In genomic region chr6:26031151-26031594, GRCh38 we compare ENCODE assay signal across 8 cellular contexts. TPM values are rescaled to one million over a fixed set of nuclear protein-coding genes. Genes with fewer than 3 reads are reported as not detected.
DNase-seq lines count a peak whose midpoint lies in the region; ATAC-seq, FAIRE-seq and TF ChIP-seq lines count a peak whose summit lies in the region.

No MANE protein-coding gene starts in this region.

- H3K27ac ChIP-seq in astrocyte (ENCODE audit: low read depth, low read length): peak overlapping the region; percentile 86

- TF ChIP-seq CTCF in astrocyte (IDR thresholded peaks at IDR 0.05; ENCODE audit: insufficient read depth, low read depth, low read length): no peak

- no peaks in the 10 kb centered on the region for H3K9me3 ChIP-seq in astrocyte (ENCODE audit: insufficient read depth, low read depth, low read length)

- H3K4me2 ChIP-seq in astrocyte (ENCODE audit: low read length): peak overlapping the region; percentile 88

- H3K4me1 ChIP-seq in astrocyte (ENCODE audit: insufficient read depth, low read length): peaks cover 27% of the 10 kb centered on the region

- H3K4me3 ChIP-seq in astrocyte (ENCODE audit: insufficient read depth, low read depth, low read length): peak overlapping the region; percentile 72

- H3K4me3 Mint-ChIP-seq in astrocyte (ENCODE audit: unreplicated experiment): peak overlapping the region; percentile 89
- H3K4me3 Mint-ChIP-seq in naive thymus-derived CD8-positive, alpha-beta T cell: peak overlapping the region; percentile 94 to 97 (median 95)

- H3K36me3 Mint-ChIP-seq in astrocyte (ENCODE audit: low read depth, unreplicated experiment): no peaks in the 10 kb centered on the region
- H3K36me3 Mint-ChIP-seq in naive thymus-derived CD8-positive, alpha-beta T cell: no peaks in the 10 kb centered on the region

- peak overlapping the region; percentile 86 for H3K9ac ChIP-seq in astrocyte (ENCODE audit: low read length)

- DNase-seq in GDM1 (lab: John Stamatoyannopoulos, UW): peak; percentile 32
- peak; percentile 81 for DNase-seq in MV-4-11 (lab: John Stamatoyannopoulos, UW)
- no peak for DNase-seq in astrocyte (ENCODE audit: low read depth)
- DNase-seq in naive thymus-derived CD8-positive, alpha-beta T cell: no peak
- DNase-seq in dedifferentiated amniotic fluid mesenchymal stem cell (ENCODE audit: extremely low spot score): no peak
- DNase-seq in HPDE6-E6E7 (ENCODE audit: extremely low spot score): no peak
- no peak for DNase-seq in putamen (ENCODE audit: low spot score)

- peak overlapping the region; percentile 72 for H2AFZ ChIP-seq in astrocyte (ENCODE audit: low read depth, low read length)

- H3K79me2 ChIP-seq in astrocyte (ENCODE audit: insufficient read depth, low read length): no peaks in the 10 kb centered on the region

- H3K27me3 ChIP-seq in astrocyte (ENCODE audit: insufficient read depth, low read length): no peaks in the 10 kb centered on the region

- H3K27ac Mint-ChIP-seq in astrocyte (ENCODE audit: unreplicated experiment): peak overlapping the region; percentile 99
- H3K27ac Mint-ChIP-seq in naive thymus-derived CD8-positive, alpha-beta T cell: peak overlapping the region; percentile 25 to 99 (median 96)

- H3K4me1 Mint-ChIP-seq in astrocyte (ENCODE audit: low read depth, unreplicated experiment): peaks cover 34% of the 10 kb centered on the region
- peaks cover 14 to 54% (median 46%) of the 10 kb centered on the region in 4 donors for H3K4me1 Mint-ChIP-seq in naive thymus-derived CD8-positive, alpha-beta T cell

- no peak for FAIRE-seq in astrocyte (lab: Jason Lieb, UNC)

- POLR2A ChIA-PET in naive thymus-derived CD8-positive, alpha-beta T cell (lab: Charles Lee): interaction anchor here (0.6 to 16.7 kb wide), 18 partner anchors 10 to 1807 kb away, joined by 5 to 748 read pairs (median 20); a partner anchor contains a TSS

- ATAC-seq in naive thymus-derived CD8-positive, alpha-beta T cell: no peak
- ATAC-seq in GM21737 (IDR thresholded peaks at IDR 0.05; ENCODE audit: unreplicated experiment): no peak

- no peaks in the 10 kb centered on the region for H4K20me1 ChIP-seq in astrocyte (ENCODE audit: insufficient read depth, low read length)

- no peaks in the 10 kb centered on the region for H3K36me3 ChIP-seq in astrocyte (ENCODE audit: insufficient read depth, low read length)

- no peaks in the 10 kb centered on the region for H3K9me3 Mint-ChIP-seq in astrocyte (ENCODE audit: unreplicated experiment)
- H3K9me3 Mint-ChIP-seq in naive thymus-derived CD8-positive, alpha-beta T cell: peaks cover 0 to 4% (median 0%) of the 10 kb centered on the region in 9 donors

- no peaks in the 10 kb centered on the region for H3K27me3 Mint-ChIP-seq in astrocyte (ENCODE audit: low read depth, unreplicated experiment)
- peaks cover 0 to 2% (median 0%) of the 10 kb centered on the region in 5 donors for H3K27me3 Mint-ChIP-seq in naive thymus-derived CD8-positive, alpha-beta T cell

RNA-seq across cellular contexts. Expression of gene HFE, which starts 56.1 kb away (rescaled TPM):
- total RNA-seq in astrocyte: 5.7 and 7.7 TPM in 2 replicates
- 1 to 10 TPM; 1.3 to 1.6 TPM for total RNA-seq in naive thymus-derived CD8-positive, alpha-beta T cell
- polyA plus RNA-seq in naive thymus-derived CD8-positive, alpha-beta T cell: 1 to 10 TPM in 2 of 3 donors, under 1 TPM in 1; 0.68 to 3.8 (median 1.8) TPM

Comparison
In these comparisons a context has a peak if more than half of its experiments do, and no peak if none do; other contexts are left out.
1. DNase-seq: peak in GDM1 (single experiment) and MV-4-11 (single experiment); none in astrocyte (single experiment), naive thymus-derived CD8-positive, alpha-beta T cell (0 of 10), dedifferentiated amniotic fluid mesenchymal stem cell (single experiment), HPDE6-E6E7 (single experiment) and putamen (single experiment).